In the genomic region with DNA sequence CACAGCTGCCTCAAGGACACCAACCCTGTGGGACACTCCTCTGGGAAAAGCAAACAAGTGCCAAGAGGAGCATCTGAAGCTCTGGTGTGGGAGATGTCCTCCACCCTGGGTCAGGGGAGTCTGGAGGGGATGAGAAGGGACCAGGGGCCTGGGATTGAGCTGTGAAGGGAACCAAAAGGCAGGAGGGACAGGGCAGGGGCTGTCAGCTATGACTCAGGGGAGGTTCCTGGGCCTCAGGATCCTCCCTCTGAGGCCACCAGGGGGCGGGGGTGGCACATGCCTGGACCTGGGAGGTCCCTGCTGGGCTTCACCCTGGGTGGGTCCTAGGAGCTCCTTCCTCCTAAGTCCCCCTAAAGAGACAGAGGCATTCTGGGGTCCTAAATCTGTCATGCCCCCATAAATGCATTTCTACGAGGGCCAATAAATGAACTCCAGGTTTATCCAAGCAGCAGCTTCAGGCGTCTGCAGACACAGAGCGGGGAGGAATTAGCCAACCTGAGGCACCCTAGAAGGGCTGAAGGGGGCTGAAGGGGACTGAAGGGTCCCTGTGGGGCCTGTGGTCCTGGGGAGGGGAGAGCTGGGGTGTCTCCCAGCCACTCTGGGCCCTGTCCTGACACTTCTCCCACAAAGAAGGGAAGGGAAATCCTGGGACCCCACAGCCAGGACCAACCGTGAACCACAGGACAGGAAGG, we compare ENCODE assay signal across 8 cellular contexts. TPM values are rescaled to one million over a fixed set of nuclear protein-coding genes. Genes with fewer than 3 reads are reported as not detected.
DNase-seq lines count a peak whose midpoint lies in the region; ATAC-seq and TF ChIP-seq lines count a peak whose summit lies in the region.

No MANE protein-coding gene starts in this region.

- H3K36me3 Mint-ChIP-seq in activated T-helper 17 cell treated with anti-CD3 and anti-CD28 coated beads, Interleukin-2, amount 50 U/mL, for 72 hours (ENCODE audit: low read depth): no peaks in the 10 kb centered on the region
- H3K36me3 Mint-ChIP-seq in memory B cell: no peaks in the 10 kb centered on the region

- TF ChIP-seq EP300 in ovary (IDR thresholded peaks at IDR 0.05): no peak

- intact Hi-C loops in ovary (cut with DNase I): no loop called here

- peak; percentile 1 for DNase-seq in CMK (ENCODE audit: low read depth)
- DNase-seq in Jurkat, Clone E6-1 (ENCODE audit: low read depth, low spot score): peak; percentile 19
- peak in 1 of 2 donors; percentile 48 for DNase-seq in memory B cell (ENCODE audit: low spot score in 2 of 2)
- DNase-seq in occipital lobe (lab: John Stamatoyannopoulos, UW): no peak
- DNase-seq in ovary: no peak
- no peak for DNase-seq in NCI-H2196 (lab: John Stamatoyannopoulos, UW; ENCODE audit: unreplicated experiment)

- no peaks in the 10 kb centered on the region for H3K27me3 ChIP-seq in ovary

- no peak for TF ChIP-seq CTCF in ovary (IDR thresholded peaks at IDR 0.05)

- no peaks in the 10 kb centered on the region for H3K4me1 Mint-ChIP-seq in activated T-helper 17 cell treated with anti-CD3 and anti-CD28 coated beads, Interleukin-2, amount 50 U/mL, for 72 hours
- H3K4me1 Mint-ChIP-seq in memory B cell: peaks cover 19% of the 10 kb centered on the region

- no peak for TF ChIP-seq POLR2A in ovary (IDR thresholded peaks at IDR 0.05)

- 61 to 73% (median 70%) methylated on average over 4 to 5 of the region's 5 CpGs for WGBS in ovary, 3 donors

- ATAC-seq in activated T-helper 17 cell treated with anti-CD3 and anti-CD28 coated beads, Interleukin-2, amount 50 U/mL, for 72 hours (replicated peaks): peak; percentile 62
- ATAC-seq in memory B cell (ENCODE audit: low read depth) (peak; percentile 73), GM19035 (IDR thresholded peaks at IDR 0.05; ENCODE audit: unreplicated experiment) (no peak)

- H3K9me3 ChIP-seq in ovary: no peaks in the 10 kb centered on the region

- no peaks in the 10 kb centered on the region for H3K36me3 ChIP-seq in ovary

- no peak overlapping the region for H3K27ac Mint-ChIP-seq in activated T-helper 17 cell treated with anti-CD3 and anti-CD28 coated beads, Interleukin-2, amount 50 U/mL, for 72 hours
- H3K27ac Mint-ChIP-seq in memory B cell: no peak overlapping the region

- H3K4me3 Mint-ChIP-seq in activated T-helper 17 cell treated with anti-CD3 and anti-CD28 coated beads, Interleukin-2, amount 50 U/mL, for 72 hours: no peak overlapping the region
- no peak overlapping the region for H3K4me3 Mint-ChIP-seq in memory B cell

- no peaks in the 10 kb centered on the region for H3K4me1 ChIP-seq in ovary (ENCODE audit: insufficient read depth)

- H3K27me3 Mint-ChIP-seq in activated T-helper 17 cell treated with anti-CD3 and anti-CD28 coated beads, Interleukin-2, amount 50 U/mL, for 72 hours: peaks cover 5% of the 10 kb centered on the region
- H3K27me3 Mint-ChIP-seq in memory B cell: peaks cover 15% of the 10 kb centered on the region

- H3K9me3 Mint-ChIP-seq in activated T-helper 17 cell treated with anti-CD3 and anti-CD28 coated beads, Interleukin-2, amount 50 U/mL, for 72 hours: no peaks in the 10 kb centered on the region
- H3K9me3 Mint-ChIP-seq in memory B cell: no peaks in the 10 kb centered on the region

- H3K27ac ChIP-seq in ovary: no peak overlapping the region

- H3K4me3 ChIP-seq in Jurkat, Clone E6-1 (ENCODE audit: low read length): no peak overlapping the region
- H3K4me3 ChIP-seq in ovary: no peak overlapping the region

RNA-seq across cellular contexts. Expression of gene IGLL5, which starts 31.9 kb away (rescaled TPM):
- polyA plus RNA-seq in Jurkat, Clone E6-1 (2012; ENCODE audit: insufficient read depth, insufficient read length): not detected
- total RNA-seq in activated T-helper 17 cell treated with anti-CD3 and anti-CD28 coated beads, Interleukin-2, amount 50 U/mL, for 72 hours: not detected
- total RNA-seq in occipital lobe (not detected), ovary (1 to 10 TPM in 3 of 7 donors, under 1 TPM in 3, not detected in 1; 0.40 to 9.8 (median 1.0) TPM)
- 1 to 10 TPM; 1.7 to 9.4 TPM for polyA plus RNA-seq in ovary

Comparison
In these comparisons a context has a peak if more than half of its experiments do, and no peak if none do; other contexts are left out.
1. DNase-seq: peak in CMK (single experiment) and Jurkat, Clone E6-1 (single experiment); none in occipital lobe (single experiment), ovary (0 of 5) and NCI-H2196 (single experiment).